ENCODE assay signal across 8 cellular contexts in genomic region chr17:56653877-56654276, GRCh38.
A peak's percentile ranks its signal among the peaks of the same experiment; 100 is the strongest.
DNase-seq lines count a peak whose midpoint lies in the region; ATAC-seq and TF ChIP-seq lines count a peak whose summit lies in the region.

No MANE protein-coding gene starts in this region.

- TF ChIP-seq EP300 in esophagus muscularis mucosa (IDR thresholded peaks at IDR 0.05) = no peak

- H3K36me3 ChIP-seq in esophagus muscularis mucosa = no peaks in the 10 kb centered on the region

- WGBS in esophagus muscularis mucosa = 40% methylated on average over 3 of the region's 3 CpGs

- H3K36me3 Mint-ChIP-seq in activated CD4-positive, alpha-beta T cell treated with anti-CD3 and anti-CD28 coated beads, Interleukin-2, amount 10 ng/mL, durations not matched to agents 7 days and 5 days (ENCODE audit: low read depth) = no peaks in the 10 kb centered on the region

- peak; percentile 6 to 8 for DNase-seq in activated CD8-positive, alpha-beta memory T cell treated with anti-CD3 and anti-CD28 coated beads for 1 hour (ENCODE audit: extremely low read depth in 1 of 2, low read depth in 1 of 2)
- DNase-seq in activated CD8-positive, alpha-beta memory T cell treated with anti-CD3 and anti-CD28 coated beads, Interleukin-2, amount 50 U/mL, for 48 hours = no peak
- peak; percentile 35 for DNase-seq in NCI-H1105 treated with DMSO at 0.1 percent for 48 hours (lab: John Stamatoyannopoulos, UW)
- DNase-seq in activated CD4-positive, alpha-beta T cell treated with anti-CD3 and anti-CD28 coated beads, Interleukin-2, amount 10 ng/mL, durations not matched to agents 7 days and 5 days = peak; percentile 69
- DNase-seq in esophagus muscularis mucosa (ENCODE audit: extremely low spot score) = no peak
- DNase-seq in stimulated activated CD4-positive, alpha-beta T cell treated with anti-CD3 and anti-CD28 coated beads, Interleukin-15, amount 100 ng/mL, for 1 hour (ENCODE audit: low read depth in 1 of 2, low spot score in 1 of 2) = peak; percentile 8 to 12
- DNase-seq in mucosa of gallbladder (ENCODE audit: low spot score) = no peak

- CTCF ChIA-PET in activated CD4-positive, alpha-beta T cell treated with anti-CD3 and anti-CD28 coated beads, Interleukin-2, amount 10 ng/mL, durations not matched to agents 7 days and 5 days (lab: Charles Lee) = interaction anchor here (0.9 to 1.8 kb wide), 3 partner anchors 55 to 118 kb away, joined by 3 to 5 read pairs (median 3); no protein-coding TSS in a partner anchor

- intact Hi-C loops in esophagus muscularis mucosa (cut with DNase I) = no loop called here

- H3K4me3 Mint-ChIP-seq in activated CD4-positive, alpha-beta T cell treated with anti-CD3 and anti-CD28 coated beads, Interleukin-2, amount 10 ng/mL, durations not matched to agents 7 days and 5 days = no peak overlapping the region

- H3K27ac Mint-ChIP-seq in activated CD4-positive, alpha-beta T cell treated with anti-CD3 and anti-CD28 coated beads, Interleukin-2, amount 10 ng/mL, durations not matched to agents 7 days and 5 days = no peak overlapping the region

- H3K9me3 Mint-ChIP-seq in activated CD4-positive, alpha-beta T cell treated with anti-CD3 and anti-CD28 coated beads, Interleukin-2, amount 10 ng/mL, durations not matched to agents 7 days and 5 days = peaks cover 2% of the 10 kb centered on the region

- no peak overlapping the region for H3K27ac ChIP-seq in esophagus muscularis mucosa (replicated peaks in 1 of 4)

- peak; percentile 100 for ATAC-seq in HG02623 (IDR thresholded peaks at IDR 0.05; ENCODE audit: unreplicated experiment)

- no peak for TF ChIP-seq POLR2A in esophagus muscularis mucosa (IDR thresholded peaks at IDR 0.05; ENCODE audit: low read depth)

- H3K27me3 ChIP-seq in esophagus muscularis mucosa = no peaks in the 10 kb centered on the region

- peaks cover 9% of the 10 kb centered on the region for H3K27me3 Mint-ChIP-seq in activated CD4-positive, alpha-beta T cell treated with anti-CD3 and anti-CD28 coated beads, Interleukin-2, amount 10 ng/mL, durations not matched to agents 7 days and 5 days

- POLR2A ChIA-PET in activated CD4-positive, alpha-beta T cell treated with anti-CD3 and anti-CD28 coated beads, Interleukin-2, amount 10 ng/mL, durations not matched to agents 7 days and 5 days (lab: Charles Lee) = no interaction called here

- peak in 2 of 3 experiments; percentile 23 to 26 for TF ChIP-seq CTCF in esophagus muscularis mucosa (IDR thresholded peaks at IDR 0.05)

- no peak overlapping the region for H3K4me3 ChIP-seq in esophagus muscularis mucosa

- H3K4me1 Mint-ChIP-seq in activated CD4-positive, alpha-beta T cell treated with anti-CD3 and anti-CD28 coated beads, Interleukin-2, amount 10 ng/mL, durations not matched to agents 7 days and 5 days = peaks cover 4% of the 10 kb centered on the region

- H3K9me3 ChIP-seq in esophagus muscularis mucosa = peaks cover 0 to 6% (median 5%) of the 10 kb centered on the region in 4 donors

- H3K4me1 ChIP-seq in esophagus muscularis mucosa = no peaks in the 10 kb centered on the region

Comparison
In these comparisons a context has a peak if more than half of its experiments do, and no peak if none do; other contexts are left out.
1. DNase-seq: peak in activated CD8-positive, alpha-beta memory T cell treated with anti-CD3 and anti-CD28 coated beads for 1 hour (2 of 2), NCI-H1105 treated with DMSO at 0.1 percent for 48 hours (single experiment), activated CD4-positive, alpha-beta T cell treated with anti-CD3 and anti-CD28 coated beads, Interleukin-2, amount 10 ng/mL, durations not matched to agents 7 days and 5 days (single experiment) and stimulated activated CD4-positive, alpha-beta T cell treated with anti-CD3 and anti-CD28 coated beads, Interleukin-15, amount 100 ng/mL, for 1 hour (2 of 2); none in activated CD8-positive, alpha-beta memory T cell treated with anti-CD3 and anti-CD28 coated beads, Interleukin-2, amount 50 U/mL, for 48 hours (single experiment), esophagus muscularis mucosa (single experiment) and mucosa of gallbladder (single experiment).